In the genomic region with DNA sequence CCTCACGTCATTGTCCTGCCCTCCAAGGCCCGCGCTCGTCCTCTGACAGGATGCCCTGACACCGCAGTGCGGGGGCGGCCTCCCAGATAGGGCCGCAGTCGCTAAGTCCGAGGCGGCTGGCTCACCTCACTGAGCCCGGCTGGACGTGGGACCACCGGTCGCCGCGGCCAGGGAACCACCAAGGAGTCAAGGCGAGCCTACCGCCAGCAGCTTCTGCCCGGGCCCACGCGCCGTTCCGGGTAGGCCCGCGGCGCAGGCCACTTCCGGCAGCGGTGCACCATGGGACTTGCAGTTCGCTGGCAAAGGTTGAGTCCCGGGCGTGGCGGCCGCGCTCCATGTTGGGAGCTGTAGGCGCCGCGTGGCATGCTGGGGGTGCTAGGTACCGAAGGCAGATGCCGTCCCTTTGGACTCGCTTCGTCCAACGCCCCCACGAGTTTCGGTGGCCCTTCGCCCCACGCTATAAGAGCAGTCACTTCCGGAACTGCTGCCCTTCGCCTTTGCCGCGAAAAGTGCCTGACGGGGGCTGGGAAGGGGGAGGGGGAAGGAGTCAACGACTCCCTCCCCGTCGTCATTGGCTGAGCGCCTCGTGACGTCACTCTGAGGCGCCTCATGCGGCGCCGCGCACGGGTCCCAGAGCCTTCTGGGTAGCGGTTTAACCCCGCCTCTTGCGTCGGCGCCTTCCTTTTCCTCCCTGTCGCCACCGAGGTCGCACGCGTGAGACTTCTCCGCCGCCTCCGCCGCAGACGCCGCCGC, we compare ENCODE assay signal across 1 cellular context.
A peak's percentile ranks its signal among the peaks of the same experiment; 100 is the strongest.
TF ChIP-seq lines count a peak whose summit lies in the region.

A gene (plus strand): TSS at position 681 of the 753 bp plus-strand sequence. CDS start 268 bp downstream, outside the sequence.

TF ChIP-seq in HCT116, 20 proteins besides CTCF, POLR2A, EP300 and RAD21 (continued from another document):
- TF ChIP-seq, protein P1, sequence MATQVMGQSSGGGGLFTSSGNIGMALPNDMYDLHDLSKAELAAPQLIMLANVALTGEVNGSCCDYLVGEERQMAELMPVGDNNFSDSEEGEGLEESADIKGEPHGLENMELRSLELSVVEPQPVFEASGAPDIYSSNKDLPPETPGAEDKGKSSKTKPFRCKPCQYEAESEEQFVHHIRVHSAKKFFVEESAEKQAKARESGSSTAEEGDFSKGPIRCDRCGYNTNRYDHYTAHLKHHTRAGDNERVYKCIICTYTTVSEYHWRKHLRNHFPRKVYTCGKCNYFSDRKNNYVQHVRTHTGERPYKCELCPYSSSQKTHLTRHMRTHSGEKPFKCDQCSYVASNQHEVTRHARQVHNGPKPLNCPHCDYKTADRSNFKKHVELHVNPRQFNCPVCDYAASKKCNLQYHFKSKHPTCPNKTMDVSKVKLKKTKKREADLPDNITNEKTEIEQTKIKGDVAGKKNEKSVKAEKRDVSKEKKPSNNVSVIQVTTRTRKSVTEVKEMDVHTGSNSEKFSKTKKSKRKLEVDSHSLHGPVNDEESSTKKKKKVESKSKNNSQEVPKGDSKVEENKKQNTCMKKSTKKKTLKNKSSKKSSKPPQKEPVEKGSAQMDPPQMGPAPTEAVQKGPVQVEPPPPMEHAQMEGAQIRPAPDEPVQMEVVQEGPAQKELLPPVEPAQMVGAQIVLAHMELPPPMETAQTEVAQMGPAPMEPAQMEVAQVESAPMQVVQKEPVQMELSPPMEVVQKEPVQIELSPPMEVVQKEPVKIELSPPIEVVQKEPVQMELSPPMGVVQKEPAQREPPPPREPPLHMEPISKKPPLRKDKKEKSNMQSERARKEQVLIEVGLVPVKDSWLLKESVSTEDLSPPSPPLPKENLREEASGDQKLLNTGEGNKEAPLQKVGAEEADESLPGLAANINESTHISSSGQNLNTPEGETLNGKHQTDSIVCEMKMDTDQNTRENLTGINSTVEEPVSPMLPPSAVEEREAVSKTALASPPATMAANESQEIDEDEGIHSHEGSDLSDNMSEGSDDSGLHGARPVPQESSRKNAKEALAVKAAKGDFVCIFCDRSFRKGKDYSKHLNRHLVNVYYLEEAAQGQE (IDR thresholded peaks at IDR 0.05; ENCODE audit: low read depth): no peak
- TF ChIP-seq ZFX (IDR thresholded peaks at IDR 0.05) (peak; percentile 99), SIN3A (IDR thresholded peaks at IDR 0.05; ENCODE audit: low read depth) (no peak), YY1 (IDR thresholded peaks at IDR 0.05; ENCODE audit: extremely low read depth, insufficient replicate concordance, low read depth, low read length) (peak; percentile 61), JUND (IDR thresholded peaks at IDR 0.05) (no peak), EGR1 (IDR thresholded peaks at IDR 0.05; ENCODE audit: low read depth) (no peak), SRF (IDR thresholded peaks at IDR 0.05; ENCODE audit: low read depth) (no peak), CBX3 (IDR thresholded peaks at IDR 0.05; ENCODE audit: low read depth) (no peak)
TF ChIP-seq in HCT116: peak in this region for 4.
